ENCODE assay signal across 9 cellular contexts in the genomic region with DNA sequence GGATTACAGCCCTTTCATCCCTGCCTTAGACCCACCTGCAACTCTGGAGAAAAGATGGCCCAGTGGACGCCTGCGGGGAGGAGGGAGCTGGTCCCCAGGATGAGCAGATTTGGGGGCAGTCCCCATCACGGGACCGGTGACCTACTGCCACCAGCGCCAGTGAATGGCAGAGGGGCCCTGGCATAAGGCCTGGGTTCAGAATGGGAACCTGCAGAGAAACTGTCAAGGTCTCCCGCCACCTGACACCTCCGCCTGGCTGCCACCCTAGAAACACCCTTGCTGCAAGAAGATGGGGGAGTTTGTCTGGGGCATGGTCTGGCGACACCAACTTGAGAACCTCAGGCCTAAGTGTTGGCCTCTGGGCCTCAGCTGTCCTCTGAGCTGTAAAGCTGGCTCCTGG.
DNase-seq lines count a peak whose midpoint lies in the region; ATAC-seq and TF ChIP-seq lines count a peak whose summit lies in the region.
"Had no signal": no experiment of that assay in that cellular context is flagged by ENCODE, and none has a peak within 500 bp of the region (broad histone marks: within the 10 kb centered on the region; RNA-seq: fewer than 3 reads in every experiment).

No MANE protein-coding gene starts in this region.

- H3K4me1 ChIP-seq in right cardiac atrium (ENCODE audit: control insufficient read depth, insufficient read depth, low read length) (peaks cover 42% of the 10 kb centered on the region), spleen (peaks cover 77 to 100% (median 95%) of the 10 kb centered on the region in 6 donors)

- peak overlapping the region; percentile 87 for H3K4me3 Mint-ChIP-seq in HFFc6
- no peak overlapping the region for H3K4me3 Mint-ChIP-seq in activated naive CD8-positive, alpha-beta T cell treated with anti-CD3 and anti-CD28 coated beads, Interleukin-2, amount 50 U/mL, for 24 hours

- DNase-seq in HFFc6 (no peak), right cardiac atrium (peak in 2 of 3 donors; percentile 16 to 42), spleen (no peak), DMS 273 (lab: John Stamatoyannopoulos, UW; ENCODE audit: unreplicated experiment) (no peak), NCI-H2171 (lab: John Stamatoyannopoulos, UW) (no peak), AG08395 (ENCODE audit: low spot score) (no peak), NCI-H510A treated with DMSO at 0.1 percent for 48 hours (lab: John Stamatoyannopoulos, UW) (no peak)
- DNase-seq in activated naive CD8-positive, alpha-beta T cell treated with anti-CD3 and anti-CD28 coated beads, Interleukin-2, amount 50 U/mL, for 24 hours, result no peak
- DNase-seq: T-helper 1 cell had no signal

- peaks cover 0 to 49% (median 6%) of the 10 kb centered on the region in 6 donors for H3K36me3 ChIP-seq in spleen

- H3K4me1 Mint-ChIP-seq in HFFc6 (ENCODE audit: low read depth), result peaks cover 86% of the 10 kb centered on the region
- peaks cover 83% of the 10 kb centered on the region for H3K4me1 Mint-ChIP-seq in activated naive CD8-positive, alpha-beta T cell treated with anti-CD3 and anti-CD28 coated beads, Interleukin-2, amount 50 U/mL, for 24 hours

- H3K9me3 Mint-ChIP-seq in HFFc6, result no peaks in the 10 kb centered on the region
- no peaks in the 10 kb centered on the region for H3K9me3 Mint-ChIP-seq in activated naive CD8-positive, alpha-beta T cell treated with anti-CD3 and anti-CD28 coated beads, Interleukin-2, amount 50 U/mL, for 24 hours

- ATAC-seq in activated naive CD8-positive, alpha-beta T cell treated with anti-CD3 and anti-CD28 coated beads, Interleukin-2, amount 50 U/mL, for 24 hours, result no peak
- ATAC-seq in right cardiac atrium, result no peak

- H3K27ac ChIP-seq in right cardiac atrium (ENCODE audit: low read length), result no peak overlapping the region
- peak overlapping the region in 7 of 8 donors; percentile 6 to 97 (median 77) for H3K27ac ChIP-seq in spleen

- no peak overlapping the region for H3K4me3 ChIP-seq in right cardiac atrium (ENCODE audit: low read length)
- H3K4me3 ChIP-seq in spleen, result no peak overlapping the region

- H3K27ac Mint-ChIP-seq in HFFc6, result peak overlapping the region; percentile 98
- H3K27ac Mint-ChIP-seq in activated naive CD8-positive, alpha-beta T cell treated with anti-CD3 and anti-CD28 coated beads, Interleukin-2, amount 50 U/mL, for 24 hours, result peak overlapping the region; percentile 34

- peaks cover 13% of the 10 kb centered on the region for H3K27me3 Mint-ChIP-seq in HFFc6 (ENCODE audit: insufficient read depth)
- no peaks in the 10 kb centered on the region for H3K27me3 Mint-ChIP-seq in activated naive CD8-positive, alpha-beta T cell treated with anti-CD3 and anti-CD28 coated beads, Interleukin-2, amount 50 U/mL, for 24 hours

- WGBS in right cardiac atrium, result 91% methylated on average over 8 of the region's 8 CpGs
- WGBS in spleen, 5 donors, result 80 to 89% (median 85%) methylated on average over 8 of the region's 8 CpGs

- H3K9me3 ChIP-seq in right cardiac atrium (ENCODE audit: control insufficient read depth, low read length) (no peaks in the 10 kb centered on the region), spleen (no peaks in the 10 kb centered on the region)

- peaks cover 6% of the 10 kb centered on the region for H3K36me3 Mint-ChIP-seq in HFFc6 (ENCODE audit: low read depth)
- H3K36me3 Mint-ChIP-seq in activated naive CD8-positive, alpha-beta T cell treated with anti-CD3 and anti-CD28 coated beads, Interleukin-2, amount 50 U/mL, for 24 hours (ENCODE audit: low read depth), result peaks cover 18% of the 10 kb centered on the region

- TF ChIP-seq CTCF in HFFc6 (IDR thresholded peaks at IDR 0.05) (no peak), spleen (IDR thresholded peaks at IDR 0.05 in 8 of 11, conservative IDR thresholded peaks at IDR 0.05 in 3 of 11) (no peak)

- TF ChIP-seq POLR2A in spleen (IDR thresholded peaks at IDR 0.05), result no peak

- intact Hi-C loops in right cardiac atrium (cut with DNase I), result no loop called here
- intact Hi-C loops in spleen (cut with DNase I; ENCODE audit: low total_unique reads), result no loop called here

- H3K27me3 ChIP-seq in right cardiac atrium (ENCODE audit: control insufficient read depth, insufficient read depth) (no peaks in the 10 kb centered on the region), spleen (replicated peaks in 1 of 7) (no peaks in the 10 kb centered on the region)

Comparison
In these comparisons a context has a peak if more than half of its experiments do, and no peak if none do; other contexts are left out.
1. DNase-seq: peak in right cardiac atrium (2 of 3); none in HFFc6 (single experiment), activated naive CD8-positive, alpha-beta T cell treated with anti-CD3 and anti-CD28 coated beads, Interleukin-2, amount 50 U/mL, for 24 hours (single experiment), spleen (single experiment), DMS 273 (single experiment), NCI-H2171 (single experiment), AG08395 (single experiment) and NCI-H510A treated with DMSO at 0.1 percent for 48 hours (single experiment).